Comparison of ENCODE assay signal across 19 cellular contexts in genomic region chr6:121302882-121303281, GRCh38. TPM values are rescaled to one million over a fixed set of nuclear protein-coding genes. Genes with fewer than 3 reads are reported as not detected.
DNase-seq lines count a peak whose midpoint lies in the region; ATAC-seq, FAIRE-seq and TF ChIP-seq lines count a peak whose summit lies in the region.
"Had no signal": no experiment of that assay in that cellular context is flagged by ENCODE, and none has a peak within 500 bp of the region (broad histone marks: within the 10 kb centered on the region; RNA-seq: fewer than 3 reads in every experiment).

No MANE protein-coding gene starts in this region.

- no peak overlapping the region for H3K27ac ChIP-seq in small intestine (ENCODE audit: low read depth in 1 of 2, low read length in 1 of 2)
- H3K27ac ChIP-seq: RWPE1 had no signal

- peak overlapping the region; percentile 10 for H3K4me3 Mint-ChIP-seq in activated naive CD8-positive, alpha-beta T cell treated with anti-CD3 and anti-CD28 coated beads, Interleukin-2, amount 10 ng/mL, durations not matched to agents 7 days and 5 days
- no peak overlapping the region for H3K4me3 Mint-ChIP-seq in activated naive CD8-positive, alpha-beta T cell treated with anti-CD3 and anti-CD28 coated beads for 36 hours
- H3K4me3 Mint-ChIP-seq in type B pancreatic cell = no peak overlapping the region
- H3K4me3 Mint-ChIP-seq: activated T-cell treated with anti-CD3 and anti-CD28 coated beads, Interleukin-2, amount 50 U/mL, for 4 hours; naive B cell; T-helper 17 cell had no signal

- H3K4me3 ChIP-seq in small intestine (ENCODE audit: low read depth in 1 of 2, low read length in 2 of 2) = no peak overlapping the region

- peak overlapping the region; percentile 12 for H3K27ac Mint-ChIP-seq in activated naive CD8-positive, alpha-beta T cell treated with anti-CD3 and anti-CD28 coated beads, Interleukin-2, amount 10 ng/mL, durations not matched to agents 7 days and 5 days
- H3K27ac Mint-ChIP-seq in activated naive CD8-positive, alpha-beta T cell treated with anti-CD3 and anti-CD28 coated beads for 36 hours = no peak overlapping the region
- H3K27ac Mint-ChIP-seq in type B pancreatic cell = no peak overlapping the region
- H3K27ac Mint-ChIP-seq: T-helper 17 cell had no signal

- ATAC-seq in activated naive CD8-positive, alpha-beta T cell treated with anti-CD3 and anti-CD28 coated beads, Interleukin-2, amount 10 ng/mL, durations not matched to agents 7 days and 5 days (ENCODE audit: low read depth) = peak; percentile 36
- ATAC-seq in GM21619 (IDR thresholded peaks at IDR 0.05; ENCODE audit: unreplicated experiment) (peak; percentile 70), HG03045 (IDR thresholded peaks at IDR 0.05; ENCODE audit: unreplicated experiment) (peak; percentile 59)
- ATAC-seq: activated T-cell treated with anti-CD3 and anti-CD28 coated beads, Interleukin-2, amount 50 U/mL, for 4 hours; left cardiac atrium; T-helper 17 cell had no signal

- H3K27me3 Mint-ChIP-seq in activated naive CD8-positive, alpha-beta T cell treated with anti-CD3 and anti-CD28 coated beads, Interleukin-2, amount 10 ng/mL, durations not matched to agents 7 days and 5 days = no peaks in the 10 kb centered on the region
- H3K27me3 Mint-ChIP-seq in activated naive CD8-positive, alpha-beta T cell treated with anti-CD3 and anti-CD28 coated beads for 36 hours = no peaks in the 10 kb centered on the region
- no peaks in the 10 kb centered on the region for H3K27me3 Mint-ChIP-seq in type B pancreatic cell
- H3K27me3 Mint-ChIP-seq: naive B cell, T-helper 17 cell had no signal

- H3K9me3 Mint-ChIP-seq in activated naive CD8-positive, alpha-beta T cell treated with anti-CD3 and anti-CD28 coated beads, Interleukin-2, amount 10 ng/mL, durations not matched to agents 7 days and 5 days = peaks cover 2% of the 10 kb centered on the region
- peaks cover 3% of the 10 kb centered on the region for H3K9me3 Mint-ChIP-seq in activated naive CD8-positive, alpha-beta T cell treated with anti-CD3 and anti-CD28 coated beads for 36 hours
- H3K9me3 Mint-ChIP-seq in type B pancreatic cell = no peaks in the 10 kb centered on the region
- H3K9me3 Mint-ChIP-seq: activated T-cell treated with anti-CD3 and anti-CD28 coated beads, Interleukin-2, amount 50 U/mL, for 4 hours had no signal

- no peaks in the 10 kb centered on the region for H3K4me1 ChIP-seq in small intestine (ENCODE audit: control insufficient read depth in 2 of 2, insufficient read depth in 1 of 2, low read depth in 1 of 2, low read length in 1 of 2)

- H3K27me3 ChIP-seq in small intestine (ENCODE audit: control insufficient read depth in 2 of 2, insufficient read depth in 2 of 2, low read length in 2 of 2) = no peaks in the 10 kb centered on the region

- peaks cover 7% of the 10 kb centered on the region for H3K4me1 Mint-ChIP-seq in activated naive CD8-positive, alpha-beta T cell treated with anti-CD3 and anti-CD28 coated beads, Interleukin-2, amount 10 ng/mL, durations not matched to agents 7 days and 5 days
- peaks cover 4% of the 10 kb centered on the region for H3K4me1 Mint-ChIP-seq in activated naive CD8-positive, alpha-beta T cell treated with anti-CD3 and anti-CD28 coated beads for 36 hours
- H3K4me1 Mint-ChIP-seq in type B pancreatic cell (ENCODE audit: unreplicated experiment) = no peaks in the 10 kb centered on the region
- H3K4me1 Mint-ChIP-seq: naive B cell, T-helper 17 cell had no signal

- H3K36me3 Mint-ChIP-seq in activated naive CD8-positive, alpha-beta T cell treated with anti-CD3 and anti-CD28 coated beads, Interleukin-2, amount 10 ng/mL, durations not matched to agents 7 days and 5 days = peaks cover 19% of the 10 kb centered on the region
- peaks cover 10% of the 10 kb centered on the region for H3K36me3 Mint-ChIP-seq in activated naive CD8-positive, alpha-beta T cell treated with anti-CD3 and anti-CD28 coated beads for 36 hours
- peaks cover 12% of the 10 kb centered on the region for H3K36me3 Mint-ChIP-seq in type B pancreatic cell

- no peaks in the 10 kb centered on the region for H3K36me3 ChIP-seq in small intestine (ENCODE audit: control insufficient read depth in 2 of 2, insufficient read depth in 2 of 2, low read length in 2 of 2)

- DNase-seq in activated naive CD8-positive, alpha-beta T cell treated with anti-CD3 and anti-CD28 coated beads, Interleukin-2, amount 10 ng/mL, durations not matched to agents 7 days and 5 days = no peak
- DNase-seq in activated naive CD8-positive, alpha-beta T cell treated with anti-CD3 and anti-CD28 coated beads for 36 hours = no peak
- DNase-seq in small intestine = peak; percentile 3
- no peak for DNase-seq in NCI-H187 (lab: John Stamatoyannopoulos, UW)
- DNase-seq in DMS 273 treated with DMSO at 0.1 percent for 48 hours (lab: John Stamatoyannopoulos, UW) = no peak
- no peak for DNase-seq in type B pancreatic cell (ENCODE audit: extremely low spot score, unreplicated experiment)
- DNase-seq: activated CD4-positive, CD25-positive, alpha-beta regulatory T cell treated with anti-CD3 and anti-CD28 coated beads, Interleukin-2, amount 50 U/mL, for 72 hours; activated T-cell treated with anti-CD3 and anti-CD28 coated beads, Interleukin-2, amount 50 U/mL, for 4 hours; GDM1; HCEC 1CT; left cardiac atrium; naive B cell; NCI-H1694 treated with DMSO at 0.1 percent for 48 hours; NCI-H774; T-helper 17 cell had no signal

- no peak for TF ChIP-seq CTCF in type B pancreatic cell (conservative IDR thresholded peaks at IDR 0.05)

- POLR2A ChIA-PET in activated naive CD8-positive, alpha-beta T cell treated with anti-CD3 and anti-CD28 coated beads, Interleukin-2, amount 10 ng/mL, durations not matched to agents 7 days and 5 days (lab: Charles Lee) = no interaction called here

- no peaks in the 10 kb centered on the region for H3K9me3 ChIP-seq in small intestine (ENCODE audit: control insufficient read depth, low read depth)

- FAIRE-seq in small intestine (lab: Jason Lieb, UNC) = no peak
- FAIRE-seq: astrocyte had no signal

RNA-seq across cellular contexts. Expression of gene TBC1D32, which starts 31.4 kb away (rescaled TPM):
- total RNA-seq in activated naive CD8-positive, alpha-beta T cell treated with anti-CD3 and anti-CD28 coated beads, Interleukin-2, amount 10 ng/mL, durations not matched to agents 7 days and 5 days = 10 to 100 TPM; 12.1 to 13.1 TPM
- total RNA-seq in activated naive CD8-positive, alpha-beta T cell treated with anti-CD3 and anti-CD28 coated beads for 36 hours = 1 to 10 TPM; 6.7 to 7.0 TPM
- 1 to 10 TPM; 1.4 to 2.0 (median 1.7) TPM for polyA plus RNA-seq in small intestine
- 9.9 and 12.4 TPM in 2 replicates for total RNA-seq in type B pancreatic cell (ENCODE audit: low replicate concordance)
